14 cellular contexts compared by ENCODE assay signal in genomic region chr2:177327065-177327464, GRCh38.
A peak's percentile ranks its signal among the peaks of the same experiment; 100 is the strongest.
DNase-seq lines count a peak whose midpoint lies in the region; ATAC-seq and TF ChIP-seq lines count a peak whose summit lies in the region.
"Had no signal": no experiment of that assay in that cellular context is flagged by ENCODE, and none has a peak within 500 bp of the region (broad histone marks: within the 10 kb centered on the region; RNA-seq: fewer than 3 reads in every experiment).

No MANE protein-coding gene starts in this region.

- no peak overlapping the region for H3K27ac ChIP-seq in IMR-90 (ENCODE audit: insufficient read depth, low read length)
- H3K27ac ChIP-seq in mammary epithelial cell (ENCODE audit: insufficient read depth, low read depth, low read length) = no peak overlapping the region
- H3K27ac ChIP-seq in psoas muscle = no peak overlapping the region

- no peak overlapping the region for H3K56ac ChIP-seq in IMR-90 (ENCODE audit: extremely low read depth, insufficient read depth, low read length)

- 0 out of 3 replicates have a peak overlapping the region, but pooled peaks have one; percentile 5 for H2BK15ac ChIP-seq in IMR-90 (ENCODE audit: low read depth, low read length)

- H3K9ac ChIP-seq in IMR-90 (ENCODE audit: low read depth, low read length) (no peak overlapping the region), mammary epithelial cell (ENCODE audit: insufficient read depth, low read length) (no peak overlapping the region)

- no peak overlapping the region for H2AK9ac ChIP-seq in IMR-90 (replicated peaks; ENCODE audit: low read depth, low read length, poor library complexity)

- no peak overlapping the region for H4K8ac ChIP-seq in IMR-90 (ENCODE audit: low read depth in 2 of 2, low read length in 2 of 2)

- H2AK5ac ChIP-seq in IMR-90 (ENCODE audit: low read depth, low read length) = no peak overlapping the region; the same call in 1 of the 2 replicates

- no peak overlapping the region for H2BK5ac ChIP-seq in IMR-90 (ENCODE audit: low read depth, low read length, poor library complexity, severe bottlenecking)

- H4K20me1 ChIP-seq in IMR-90 (ENCODE audit: insufficient read depth, low read length) (no peaks in the 10 kb centered on the region), mammary epithelial cell (ENCODE audit: insufficient read depth, low read length) (no peaks in the 10 kb centered on the region)

- peak overlapping the region; percentile 23; the same call in 1 of the 2 replicates for H3K18ac ChIP-seq in IMR-90 (ENCODE audit: low read depth, low read length)

- no TSS peak for BruUV-seq in IMR-90 (replicated peaks; lab: Mats Ljungman, UMichigan)
- no TSS peak for BruUV-seq in mammary epithelial cell (replicated peaks; lab: Mats Ljungman, UMichigan)

- dilution Hi-C loops in IMR-90 (cut with HindIII; ENCODE audit: low sequenced_read_pairs, unreplicated experiment) (no loop called here), mammary epithelial cell (cut with HindIII; ENCODE audit: low sequenced_read_pairs) (no loop called here)

- peaks cover 3% of the 10 kb centered on the region in 2 experiments; a peak in 1 of 4 replicates for H3K79me1 ChIP-seq in IMR-90 (ENCODE audit: low read depth in 1 of 2, low read length in 2 of 2)

- H3K9me3 ChIP-seq in IMR-90 (ENCODE audit: control insufficient read depth, insufficient read depth, low read length) (no peaks in the 10 kb centered on the region), mammary epithelial cell (replicated peaks; ENCODE audit: insufficient read depth, low read length) (no peaks in the 10 kb centered on the region), psoas muscle (no peaks in the 10 kb centered on the region)
- H3K9me3 ChIP-seq: Caco-2, HAP-1 had no signal

- H3K4me3 Mint-ChIP-seq in activated CD8-positive, alpha-beta T cell treated with anti-CD3 and anti-CD28 coated beads, Interleukin-2, amount 10 ng/mL, durations not matched to agents 7 days and 5 days = no peak overlapping the region
- H3K4me3 Mint-ChIP-seq in activated CD8-positive, alpha-beta T cell treated with anti-CD3 and anti-CD28 coated beads for 36 hours = no peak overlapping the region
- H3K4me3 Mint-ChIP-seq: CD8-positive, alpha-beta memory T cell had no signal

- H3K4me1 ChIP-seq in IMR-90 (ENCODE audit: control insufficient read depth, insufficient read depth, low read length) = peaks cover 21% of the 10 kb centered on the region
- peaks cover 49% of the 10 kb centered on the region for H3K4me1 ChIP-seq in mammary epithelial cell (ENCODE audit: insufficient read depth, low read length)
- H3K4me1 ChIP-seq in psoas muscle = peaks cover 4% of the 10 kb centered on the region

- H3K27me3 Mint-ChIP-seq in activated CD8-positive, alpha-beta T cell treated with anti-CD3 and anti-CD28 coated beads, Interleukin-2, amount 10 ng/mL, durations not matched to agents 7 days and 5 days (ENCODE audit: low read depth) = no peaks in the 10 kb centered on the region
- H3K27me3 Mint-ChIP-seq in activated CD8-positive, alpha-beta T cell treated with anti-CD3 and anti-CD28 coated beads for 36 hours = no peaks in the 10 kb centered on the region
- H3K27me3 Mint-ChIP-seq: CD8-positive, alpha-beta memory T cell had no signal

- no peak overlapping the region for H2AFZ ChIP-seq in IMR-90 (replicated peaks; ENCODE audit: low read length, poor library complexity)
- H2AFZ ChIP-seq in mammary epithelial cell (ENCODE audit: low read depth, low read length) = peak overlapping the region; percentile 2

- H3K4me1 Mint-ChIP-seq in activated CD8-positive, alpha-beta T cell treated with anti-CD3 and anti-CD28 coated beads, Interleukin-2, amount 10 ng/mL, durations not matched to agents 7 days and 5 days (ENCODE audit: low read depth) = peaks cover 6% of the 10 kb centered on the region
- H3K4me1 Mint-ChIP-seq in activated CD8-positive, alpha-beta T cell treated with anti-CD3 and anti-CD28 coated beads for 36 hours (ENCODE audit: low read depth) = peaks cover 3% of the 10 kb centered on the region
- H3K4me1 Mint-ChIP-seq: CD8-positive, alpha-beta memory T cell had no signal

- H4K91ac ChIP-seq in IMR-90 (ENCODE audit: insufficient read depth, low read depth, low read length) = no peak overlapping the region

- TF ChIP-seq RAD21 in IMR-90 (IDR thresholded peaks at IDR 0.05; ENCODE audit: low read length) = no peak

- no peak overlapping the region for H3K4ac ChIP-seq in IMR-90 (ENCODE audit: low read depth, low read length)

- H2BK20ac ChIP-seq in IMR-90 (ENCODE audit: low read depth, low read length) = peak overlapping the region; percentile 29; the same call in 1 of the 2 replicates

- no peak overlapping the region for H3K4me2 ChIP-seq in IMR-90 (ENCODE audit: low read depth, low read length)
- H3K4me2 ChIP-seq in mammary epithelial cell (ENCODE audit: insufficient read depth, low read depth, low read length) = no peak overlapping the region

- ATAC-seq in activated CD8-positive, alpha-beta T cell treated with anti-CD3 and anti-CD28 coated beads, Interleukin-2, amount 10 ng/mL, durations not matched to agents 7 days and 5 days = peak; percentile 44
- no peak for ATAC-seq in activated CD8-positive, alpha-beta T cell treated with anti-CD3 and anti-CD28 coated beads for 36 hours
- no peak for ATAC-seq in IMR-90 (ENCODE audit: low read depth)
- ATAC-seq in psoas muscle = no peak
- no peak for ATAC-seq in left colon

- H3K79me2 ChIP-seq in mammary epithelial cell (ENCODE audit: insufficient read depth, low read length) = no peaks in the 10 kb centered on the region

- H3K14ac ChIP-seq in IMR-90 (replicated peaks; ENCODE audit: low read depth, low read length) = 0 out of 2 replicates have a peak overlapping the region, but pooled peaks have one; percentile 3

- in situ Hi-C loops in IMR-90 (cut with MboI; ENCODE audit: low sequenced_read_pairs) (loop anchor here (5.0 kb wide), 1 partner anchor 160 kb away; no protein-coding TSS in a partner anchor), mammary epithelial cell (cut with MboI; ENCODE audit: low sequenced_read_pairs in 2 of 2) (loop anchor here (10.0 to 25.0 kb wide), 3 partner anchors 62 to 435 kb away; partner anchors contain the start of gene NFE2L2 (in 1 of the 2))

- POLR2A ChIA-PET in activated CD8-positive, alpha-beta T cell treated with anti-CD3 and anti-CD28 coated beads, Interleukin-2, amount 10 ng/mL, durations not matched to agents 7 days and 5 days (lab: Charles Lee) = interaction anchor here (0.8 to 2.0 kb wide), 3 partner anchors 62 to 162 kb away, joined by 3 to 6 read pairs (median 4); partner anchors contain the start of gene NFE2L2
- POLR2A ChIA-PET in activated CD8-positive, alpha-beta T cell treated with anti-CD3 and anti-CD28 coated beads for 36 hours (lab: Charles Lee) = no interaction called here
- POLR2A ChIA-PET in IMR-90 (lab: Charles Lee; ENCODE audit: unreplicated experiment) = no interaction called here

- CTCF ChIA-PET in activated CD8-positive, alpha-beta T cell treated with anti-CD3 and anti-CD28 coated beads, Interleukin-2, amount 10 ng/mL, durations not matched to agents 7 days and 5 days (lab: Charles Lee) = interaction anchor here (1.2 to 2.1 kb wide), 4 partner anchors 8 to 162 kb away, joined by 4 to 11 read pairs (median 8); partner anchors contain the start of gene NFE2L2
- CTCF ChIA-PET in activated CD8-positive, alpha-beta T cell treated with anti-CD3 and anti-CD28 coated beads for 36 hours (lab: Charles Lee) = interaction anchor here (1.2 to 6.7 kb wide), 4 partner anchors 8 to 178 kb away, joined by 3 to 54 read pairs (median 4); no protein-coding TSS in a partner anchor
- CTCF ChIA-PET in IMR-90 (lab: Yijun Ruan, JAX) = interaction anchor here (0.8 to 1.6 kb wide), 2 partner anchors 23 to 162 kb away, joined by 3 to 4 read pairs; no protein-coding TSS in a partner anchor
- CTCF ChIA-PET in mammary epithelial cell (lab: Charles Lee; ENCODE audit: low non-redundant PET) = no interaction called here

- no peak overlapping the region for H3K23ac ChIP-seq in IMR-90 (ENCODE audit: low read depth, low read length)

- DNase-seq in activated CD8-positive, alpha-beta T cell treated with anti-CD3 and anti-CD28 coated beads, Interleukin-2, amount 10 ng/mL, durations not matched to agents 7 days and 5 days = no peak
- DNase-seq in activated CD8-positive, alpha-beta T cell treated with anti-CD3 and anti-CD28 coated beads for 36 hours = no peak
- DNase-seq in CD1c-positive myeloid dendritic cell (ENCODE audit: extremely low spot score) (peak; percentile 62), IMR-90 (no peak), mammary epithelial cell (no peak), psoas muscle (no peak), left colon (no peak)
- no peak for DNase-seq in activated CD4-positive, alpha-beta T cell treated with anti-CD3 and anti-CD28 coated beads, Interleukin-2, amount 50 U/mL, for 1 hour
- DNase-seq: ACHN; C1 segment of cervical spinal cord; Caco-2; CD8-positive, alpha-beta memory T cell; GF-D8 had no signal

- TF ChIP-seq POLR2A in IMR-90 (IDR thresholded peaks at IDR 0.05; ENCODE audit: low read depth, low read length) = no peak

- 100% methylated on average over 1 of the region's 1 CpG; no CpG with 5 or more reads in 1 of the 2 experiments for WGBS in IMR-90 (ENCODE audit: extremely low coverage in 2 of 2, insufficient read length in 1 of 2), 2 experiments
- WGBS in mammary epithelial cell (ENCODE audit: low coverage, missing lambda C conversion rate) = 11% methylated on average over 1 of the region's 1 CpG
- 63 to 73% (median 73%) methylated on average over 1 of the region's 1 CpG for WGBS in psoas muscle, 3 donors

- peak overlapping the region; percentile 11; the same call in 1 of the 2 replicates for H4K5ac ChIP-seq in IMR-90 (ENCODE audit: low read depth, low read length)

- H3K36me3 ChIP-seq in IMR-90 (ENCODE audit: control insufficient read depth, insufficient read depth, low read length) = no peaks in the 10 kb centered on the region
- no peaks in the 10 kb centered on the region for H3K36me3 ChIP-seq in mammary epithelial cell (ENCODE audit: insufficient read depth, low read length)
- no peaks in the 10 kb centered on the region for H3K36me3 ChIP-seq in psoas muscle (ENCODE audit: insufficient read depth in 1 of 2, low read depth in 1 of 2)
- H3K36me3 ChIP-seq: HAP-1 had no signal

- peak overlapping the region; percentile 33; the same call in 1 of the 2 replicates for H2BK120ac ChIP-seq in IMR-90 (ENCODE audit: low read depth, low read length)

- intact Hi-C loops in activated CD8-positive, alpha-beta T cell treated with anti-CD3 and anti-CD28 coated beads for 36 hours (cut with micrococcal nuclease) = no loop called here
- intact Hi-C loops in IMR-90 (cut with micrococcal nuclease) = no loop called here
- intact Hi-C loops in mammary epithelial cell (cut with micrococcal nuclease) = no loop called here
- intact Hi-C loops in psoas muscle (cut with DNase I) = loop anchor here (5.0 kb wide), 2 partner anchors 45 to 60 kb away; no protein-coding TSS in a partner anchor
- intact Hi-C loops in left colon (cut with DNase I, micrococcal nuclease) = no loop called here

- H3K27me3 ChIP-seq in IMR-90 (ENCODE audit: control insufficient read depth, insufficient read depth, low read length) (no peaks in the 10 kb centered on the region), mammary epithelial cell (ENCODE audit: insufficient read depth, low read length) (no peaks in the 10 kb centered on the region), psoas muscle (ENCODE audit: insufficient read depth in 3 of 3, low read length in 2 of 3) (no peaks in the 10 kb centered on the region)

- TF ChIP-seq CTCF in activated CD8-positive, alpha-beta T cell treated with anti-CD3 and anti-CD28 coated beads for 36 hours (IDR thresholded peaks at IDR 0.05) = no peak
- TF ChIP-seq CTCF in IMR-90 (conservative IDR thresholded peaks at IDR 0.05; ENCODE audit: low read depth, low read length) (no peak), mammary epithelial cell (conservative IDR thresholded peaks at IDR 0.05 in 1 of 2, IDR thresholded peaks at IDR 0.05 in 1 of 2; ENCODE audit: extremely low read depth in 1 of 2, insufficient read depth in 1 of 2, low read depth in 1 of 2, low read length in 2 of 2) (no peak), psoas muscle (IDR thresholded peaks at IDR 0.05) (no peak)

- peaks cover 16% of the 10 kb centered on the region for H3K9me1 ChIP-seq in IMR-90 (ENCODE audit: insufficient read depth, low read length)

- H3K36me3 Mint-ChIP-seq in activated CD8-positive, alpha-beta T cell treated with anti-CD3 and anti-CD28 coated beads, Interleukin-2, amount 10 ng/mL, durations not matched to agents 7 days and 5 days (ENCODE audit: low read depth) = peaks cover 7% of the 10 kb centered on the region
- no peaks in the 10 kb centered on the region for H3K36me3 Mint-ChIP-seq in activated CD8-positive, alpha-beta T cell treated with anti-CD3 and anti-CD28 coated beads for 36 hours (ENCODE audit: low read depth)

- no peak overlapping the region for H3K27ac Mint-ChIP-seq in activated CD8-positive, alpha-beta T cell treated with anti-CD3 and anti-CD28 coated beads, Interleukin-2, amount 10 ng/mL, durations not matched to agents 7 days and 5 days
- H3K27ac Mint-ChIP-seq in activated CD8-positive, alpha-beta T cell treated with anti-CD3 and anti-CD28 coated beads for 36 hours = no peak overlapping the region
- H3K27ac Mint-ChIP-seq: CD8-positive, alpha-beta memory T cell had no signal

- H3K4me3 ChIP-seq in IMR-90 (ENCODE audit: insufficient read depth, low read depth, low read length) (no peak overlapping the region), mammary epithelial cell (replicated peaks in 1 of 3; ENCODE audit: insufficient read depth in 1 of 3, low read depth in 2 of 3, low read length in 3 of 3) (no peak overlapping the region), psoas muscle (no peak overlapping the region)
- H3K4me3 ChIP-seq: HAP-1 had no signal

- no peaks in the 10 kb centered on the region for H3K9me3 Mint-ChIP-seq in activated CD8-positive, alpha-beta T cell treated with anti-CD3 and anti-CD28 coated beads, Interleukin-2, amount 10 ng/mL, durations not matched to agents 7 days and 5 days (ENCODE audit: insufficient read depth)
- no peaks in the 10 kb centered on the region for H3K9me3 Mint-ChIP-seq in activated CD8-positive, alpha-beta T cell treated with anti-CD3 and anti-CD28 coated beads for 36 hours
- H3K9me3 Mint-ChIP-seq: CD8-positive, alpha-beta memory T cell had no signal

Comparison
In these comparisons a context has a peak if more than half of its experiments do, and no peak if none do; other contexts are left out.
1. intact Hi-C loops: an anchor here in psoas muscle (5.0 kb wide); none called in activated CD8-positive, alpha-beta T cell treated with anti-CD3 and anti-CD28 coated beads for 36 hours, IMR-90, mammary epithelial cell and left colon.